Comparison of ENCODE assay signal across 1 cellular context in the genomic region with DNA sequence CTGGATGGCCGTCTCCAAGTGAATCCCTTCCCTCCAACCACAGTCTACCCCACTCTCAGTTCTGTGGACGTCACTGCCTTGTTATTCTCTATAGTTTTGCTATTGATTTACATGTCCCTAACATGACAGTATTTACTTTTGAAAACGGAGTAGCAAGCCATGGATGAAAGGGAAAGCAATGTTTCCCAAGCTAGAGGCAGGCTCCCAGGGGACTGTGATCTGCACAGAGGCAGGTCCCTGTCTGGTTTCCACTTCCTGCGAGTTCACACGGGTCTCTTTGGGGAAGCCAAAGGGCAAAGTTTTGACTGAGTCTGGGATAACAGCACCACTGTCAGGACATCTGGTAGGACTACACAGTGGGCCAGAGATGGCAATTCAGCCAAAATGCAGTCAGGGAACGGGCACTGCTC.
TF ChIP-seq lines count a peak whose summit lies in the region.

No MANE protein-coding gene starts in this region.

TF ChIP-seq in IMR-90, 13 proteins besides CTCF, POLR2A, EP300 and RAD21 (continued from another document):
- no peak for TF ChIP-seq NFE2L2 (IDR thresholded peaks at IDR 0.05; ENCODE audit: low read depth, low read length)
TF ChIP-seq in IMR-90: peak in this region for 0.
